Comparison of ENCODE assay signal across 14 cellular contexts in the genomic region with DNA sequence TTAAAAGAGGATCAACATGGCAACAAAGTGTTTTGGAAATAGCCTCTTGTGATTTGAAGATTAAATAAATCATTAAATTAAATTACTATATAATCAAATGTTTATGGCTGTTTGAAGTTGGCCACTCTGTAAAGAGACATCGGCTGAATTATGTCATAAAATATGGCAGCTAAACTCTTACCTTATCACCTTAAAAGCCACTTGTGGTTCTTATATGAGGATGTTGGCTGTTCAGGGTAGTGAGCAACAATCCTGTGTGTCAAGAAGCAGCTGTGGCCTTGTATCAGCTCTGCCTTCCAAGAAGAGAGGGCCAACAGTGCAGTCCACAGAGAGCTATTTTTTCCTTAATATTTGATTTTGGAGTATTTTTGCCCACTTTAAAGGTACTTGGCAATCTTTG.
"Had no signal": no experiment of that assay in that cellular context is flagged by ENCODE, and none has a peak within 500 bp of the region (broad histone marks: within the 10 kb centered on the region; RNA-seq: fewer than 3 reads in every experiment).

No MANE protein-coding gene starts in this region.

- H3K4me1 ChIP-seq: heart left ventricle, tibial artery, upper lobe of right lung, vagina had no signal

- H3K4me3 ChIP-seq: coronary artery, heart left ventricle, tibial artery, upper lobe of right lung, vagina had no signal

- H3K9me3 ChIP-seq: heart left ventricle, tibial artery, upper lobe of right lung, vagina had no signal

- H3K36me3 ChIP-seq: heart left ventricle, tibial artery, upper lobe of right lung, vagina had no signal

- DNase-seq: effector CD8-positive, alpha-beta T cell; heart left ventricle; hippocampal formation; natural killer cell; right cardiac atrium; stimulated activated CD4-positive, alpha-beta T cell treated with anti-CD3 and anti-CD28 coated beads, Interleukin-4, amount 100 ng/mL, for 1 hour; stimulated activated CD8-positive, alpha-beta memory T cell treated with anti-CD3 and anti-CD28 coated beads, Interleukin-4, amount 100 ng/mL, for 48 hours; stimulated activated naive CD8-positive, alpha-beta T cell treated with anti-CD3 and anti-CD28 coated beads, Interleukin-15, Interleukin-2, amounts not matched to agents 100 U/mL and 50 U/mL, for 24 hours; tibial artery; upper lobe of right lung had no signal

- FAIRE-seq: frontal cortex had no signal

- ATAC-seq: heart left ventricle; natural killer cell; right cardiac atrium; stimulated activated effector memory CD8-positive, alpha-beta T cell treated with anti-CD3 and anti-CD28 coated beads, Interleukin-12 subunit alpha, Interleukin-12 subunit beta, amount 100 ng/mL, for 72 hours; stimulated activated naive CD8-positive, alpha-beta T cell treated with anti-CD3 and anti-CD28 coated beads, Interleukin-15, Interleukin-2, amounts not matched to agents 100 U/mL and 50 U/mL, for 24 hours; upper lobe of right lung had no signal

- H3K27me3 ChIP-seq: heart left ventricle, tibial artery, upper lobe of right lung, vagina had no signal

- H3K27ac ChIP-seq: coronary artery, heart left ventricle, tibial artery, upper lobe of right lung, vagina had no signal
